ENCODE assay signal across 21 cellular contexts in the genomic region with DNA sequence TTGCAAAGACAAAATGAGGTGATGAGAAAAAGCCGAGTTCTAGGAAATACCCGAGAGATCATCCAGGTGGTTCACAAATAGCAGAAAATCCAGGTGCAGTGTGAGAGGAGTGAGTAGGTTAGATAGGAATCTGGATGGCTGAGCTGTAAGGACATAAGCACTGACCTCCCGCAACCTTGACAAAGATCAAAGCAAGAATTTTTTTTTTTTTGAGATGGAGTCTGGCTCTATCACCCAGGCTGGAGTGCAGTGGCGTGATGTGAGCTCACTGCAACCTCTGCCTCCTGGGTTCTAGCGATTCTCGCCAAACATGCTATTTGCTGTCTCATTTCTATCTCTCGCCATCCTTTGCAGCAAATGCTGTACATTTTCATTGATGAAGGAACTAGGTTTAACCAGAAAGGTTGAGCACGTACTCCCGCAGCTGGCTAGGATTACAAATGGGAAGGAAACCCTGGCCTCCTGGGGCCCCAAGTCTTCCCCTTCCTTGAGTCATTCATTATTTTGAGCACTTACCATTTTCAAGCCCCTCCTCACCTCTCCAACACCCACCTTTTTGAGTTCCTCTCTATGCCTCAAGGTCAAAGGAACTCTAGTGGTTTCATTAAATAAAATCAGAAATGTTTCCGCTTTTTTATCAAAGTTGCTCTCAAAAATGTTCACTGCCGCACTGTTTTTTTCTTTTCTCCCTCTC. TPM values are rescaled to one million over a fixed set of nuclear protein-coding genes. Genes with fewer than 3 reads are reported as not detected.
DNase-seq lines count a peak whose midpoint lies in the region; ATAC-seq and TF ChIP-seq lines count a peak whose summit lies in the region.
"Had no signal": no experiment of that assay in that cellular context is flagged by ENCODE, and none has a peak within 500 bp of the region (broad histone marks: within the 10 kb centered on the region; RNA-seq: fewer than 3 reads in every experiment).

No MANE protein-coding gene starts in this region.

- no peaks in the 10 kb centered on the region for H3K9me3 ChIP-seq in hepatocyte (ENCODE audit: low read depth)
- no peaks in the 10 kb centered on the region for H3K9me3 ChIP-seq in tibial artery

- H3K36me3 Mint-ChIP-seq in GM23338 (ENCODE audit: low read depth) (peaks cover 49% of the 10 kb centered on the region), progenitor cell of endocrine pancreas (ENCODE audit: insufficient read depth) (no peaks in the 10 kb centered on the region)
- H3K36me3 Mint-ChIP-seq: CD8-positive, alpha-beta memory T cell had no signal

- H3K36me3 ChIP-seq in GM23338 (ENCODE audit: insufficient read depth) (no peaks in the 10 kb centered on the region), hepatocyte (replicated peaks; ENCODE audit: insufficient read depth, low read depth) (no peaks in the 10 kb centered on the region), tibial artery (no peaks in the 10 kb centered on the region)

- 41% methylated on average over 11 of the region's 11 CpGs for WGBS in hepatocyte (ENCODE audit: low lambda C conversion rate, missing lambda C conversion rate)

- no peaks in the 10 kb centered on the region for H3K9me2 ChIP-seq in GM23338 (ENCODE audit: insufficient read depth)
- no peaks in the 10 kb centered on the region for H3K9me2 ChIP-seq in hepatocyte (replicated peaks; ENCODE audit: insufficient read depth)

- peaks cover 32% of the 10 kb centered on the region for H3K27me3 Mint-ChIP-seq in GM23338 (ENCODE audit: insufficient read depth, low read depth, poor library complexity)
- H3K27me3 Mint-ChIP-seq in progenitor cell of endocrine pancreas = peaks cover 20% of the 10 kb centered on the region

- intact Hi-C loops in tibial artery (cut with DNase I; ENCODE audit: low total_unique reads) = no loop called here

- H3K4me1 ChIP-seq in GM23338 (ENCODE audit: insufficient read depth) (peaks cover 22% of the 10 kb centered on the region), hepatocyte (ENCODE audit: insufficient read depth) (no peaks in the 10 kb centered on the region), tibial artery (no peaks in the 10 kb centered on the region)

- H3K9me3 Mint-ChIP-seq in GM23338 = peaks cover 63% of the 10 kb centered on the region
- H3K9me3 Mint-ChIP-seq in progenitor cell of endocrine pancreas (ENCODE audit: low read depth) = no peaks in the 10 kb centered on the region

- H3K4me3 Mint-ChIP-seq in GM23338 (no peak overlapping the region; the same call in 2 of the 3 replicates), progenitor cell of endocrine pancreas (ENCODE audit: low read depth) (no peak overlapping the region)
- H3K4me3 Mint-ChIP-seq: B cell; CD8-positive, alpha-beta memory T cell had no signal

- ATAC-seq in GM23338 = no peak
- ATAC-seq: Panc1, SK-N-SH treated with all-trans-retinoic acid at 6 μM for 48 hours had no signal

- TF ChIP-seq CTCF in GM23338 (conservative IDR thresholded peaks at IDR 0.05; ENCODE audit: low read depth in 2 of 2) = no peak
- no peak for TF ChIP-seq CTCF in hepatocyte (IDR thresholded peaks at IDR 0.05; ENCODE audit: poor library complexity)
- no peak for TF ChIP-seq CTCF in progenitor cell of endocrine pancreas (IDR thresholded peaks at IDR 0.05; ENCODE audit: unreplicated experiment)
- no peak for TF ChIP-seq CTCF in tibial artery (IDR thresholded peaks at IDR 0.05)

- H3K27ac ChIP-seq in GM23338 (ENCODE audit: low read depth) = peak overlapping the region; percentile 95
- H3K27ac ChIP-seq in hepatocyte = no peak overlapping the region
- no peak overlapping the region for H3K27ac ChIP-seq in tibial artery

- peaks cover 17% of the 10 kb centered on the region; the same call in 1 of the 2 replicates for H3F3A ChIP-seq in GM23338 (replicated peaks; ENCODE audit: low read depth)

- H3K4me1 Mint-ChIP-seq in GM23338 = peaks cover 20% of the 10 kb centered on the region
- H3K4me1 Mint-ChIP-seq in progenitor cell of endocrine pancreas (ENCODE audit: low read depth) = peaks cover 1% of the 10 kb centered on the region
- H3K4me1 Mint-ChIP-seq: B cell; CD8-positive, alpha-beta memory T cell had no signal

- DNase-seq in GM23338 (ENCODE audit: low spot score) = peak; percentile 86
- DNase-seq in SW480 (ENCODE audit: low spot score) = peak; percentile 88
- no peak for DNase-seq in hepatocyte (ENCODE audit: low spot score)
- no peak for DNase-seq in progenitor cell of endocrine pancreas (ENCODE audit: low spot score, unreplicated experiment)
- DNase-seq in stimulated activated CD4-positive, alpha-beta T cell treated with anti-CD3 and anti-CD28 coated beads, Interleukin-12 subunit alpha, Interleukin-12 subunit beta, amount 100 ng/mL, for 4 hours = no peak
- DNase-seq in tibial artery = no peak
- DNase-seq in epidermal melanocyte (ENCODE audit: insufficient read length, low spot score) = no peak
- DNase-seq: CD8-positive, alpha-beta memory T cell; HCEC 1CT; KBM-7; NCI-H1092 treated with DMSO at 0.1 percent for 48 hours; NCI-H1694; NCI-H2107; NCI-H345; NCI-H526 treated with DMSO at 0.1 percent for 48 hours; SHP77 had no signal

- H2AFZ ChIP-seq in GM23338 (no peak overlapping the region), hepatocyte (peak overlapping the region; percentile 7)

- H3K4me2 ChIP-seq in GM23338 = no peak overlapping the region
- H3K4me2 ChIP-seq in hepatocyte = peak overlapping the region; percentile 27

- H3K27ac Mint-ChIP-seq in GM23338 = peak overlapping the region; percentile 55; the same call in 1 of the 2 replicates
- peak overlapping the region; percentile 59 for H3K27ac Mint-ChIP-seq in progenitor cell of endocrine pancreas
- H3K27ac Mint-ChIP-seq: B cell had no signal

- H3K27me3 ChIP-seq in GM23338 (ENCODE audit: insufficient read depth) (no peaks in the 10 kb centered on the region), hepatocyte (no peaks in the 10 kb centered on the region), tibial artery (peaks cover 0 to 5% of the 10 kb centered on the region in 2 donors)

- H4K20me1 ChIP-seq in GM23338 (replicated peaks; ENCODE audit: insufficient read depth) (no peaks in the 10 kb centered on the region), hepatocyte (ENCODE audit: insufficient read depth, poor library complexity, severe bottlenecking) (no peaks in the 10 kb centered on the region)

- no peak overlapping the region for H3K4me3 ChIP-seq in GM23338
- no peak overlapping the region for H3K4me3 ChIP-seq in hepatocyte
- H3K4me3 ChIP-seq in tibial artery = no peak overlapping the region

- H3K79me2 ChIP-seq in GM23338 (replicated peaks; ENCODE audit: insufficient read depth) = peaks cover 18% of the 10 kb centered on the region
- no peaks in the 10 kb centered on the region for H3K79me2 ChIP-seq in hepatocyte

TF ChIP-seq in GM23338, 12 proteins besides CTCF, POLR2A, EP300 and RAD21:
- no peak for TF ChIP-seq EZH2 (IDR thresholded peaks at IDR 0.05; ENCODE audit: low read depth, unreplicated experiment)
- TF ChIP-seq POLR2AphosphoS5 (IDR thresholded peaks at IDR 0.05; ENCODE audit: low read depth) = 0 out of 2 replicates have a peak, but pooled peaks have one; percentile 37

RNA-seq across cellular contexts. Expression of a gene that starts 38.8 kb away (rescaled TPM):
- total RNA-seq in GM23338 (2014; rRNA removed; shearing (Covaris generic)) = 7.5 and 8.4 TPM in 2 replicates
- polyA plus RNA-seq in GM23338 (2016; fragmentation: Nextera tagmentation; extraction: Ambion mirVana) (1.9 and 2.6 TPM in 2 replicates), hepatocyte (not detected in 2 replicates)
- total RNA-seq in hepatocyte (not detected in 2 replicates), progenitor cell of endocrine pancreas (not detected in 2 replicates)
- total RNA-seq: B cell; CD8-positive, alpha-beta memory T cell; Daoy; M059J had no signal
- polyA plus RNA-seq: CD8-positive, alpha-beta memory T cell had no signal

Comparison
In these comparisons a context has a peak if more than half of its experiments do, and no peak if none do; other contexts are left out.
1. DNase-seq: peak in GM23338 (single experiment) and SW480 (single experiment); none in hepatocyte (single experiment), progenitor cell of endocrine pancreas (single experiment), stimulated activated CD4-positive, alpha-beta T cell treated with anti-CD3 and anti-CD28 coated beads, Interleukin-12 subunit alpha, Interleukin-12 subunit beta, amount 100 ng/mL, for 4 hours (single experiment), tibial artery (0 of 2) and epidermal melanocyte (single experiment).